Comparison of ENCODE assay signal across 11 cellular contexts in the genomic region with DNA sequence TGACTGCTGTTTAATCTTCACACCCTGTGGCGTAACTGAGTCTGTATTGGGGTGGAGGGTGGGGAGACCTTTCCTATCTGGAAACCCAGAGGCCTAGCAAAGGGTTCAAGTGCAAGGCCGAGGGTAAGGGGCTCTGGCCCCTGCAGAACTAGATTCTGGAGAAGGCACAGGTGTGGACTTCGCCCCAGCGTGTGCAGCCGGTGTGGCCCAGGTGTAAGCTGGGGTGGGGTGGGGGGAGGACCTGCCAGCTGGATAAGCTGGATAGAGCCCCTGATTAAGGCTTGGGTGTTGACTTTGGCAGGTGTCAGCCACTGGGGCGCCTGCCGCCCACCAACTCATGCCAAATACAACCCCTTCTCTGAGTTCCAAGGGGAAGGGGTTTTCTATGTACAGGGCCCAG. TPM values are rescaled to one million over a fixed set of nuclear protein-coding genes. Genes with fewer than 3 reads are reported as not detected.
DNase-seq lines count a peak whose midpoint lies in the region; ATAC-seq, FAIRE-seq and TF ChIP-seq lines count a peak whose summit lies in the region.
"Had no signal": no experiment of that assay in that cellular context is flagged by ENCODE, and none has a peak within 500 bp of the region (broad histone marks: within the 10 kb centered on the region; RNA-seq: fewer than 3 reads in every experiment).

No MANE protein-coding gene starts in this region.

- H3K4me3 ChIP-seq in heart left ventricle: peak overlapping the region in 5 of 12 donors; percentile 74 to 88 (median 79)
- H3K4me3 ChIP-seq in bronchial epithelial cell (ENCODE audit: low read depth, low read length): peak overlapping the region; percentile 72
- peak overlapping the region; percentile 71 for H3K4me3 ChIP-seq in mucosa of stomach (ENCODE audit: low read length)
- peak overlapping the region in 2 of 4 donors; percentile 70 to 82 for H3K4me3 ChIP-seq in transverse colon

- TF ChIP-seq EP300 in transverse colon (IDR thresholded peaks at IDR 0.05; ENCODE audit: low read depth): no peak

- intact Hi-C loops in heart left ventricle (cut with DNase I) (loop anchor here in 3 of 10 donors (5.0 kb wide), 2 partner anchors 36 to 41 kb away; a partner anchor contains a TSS), Right ventricle myocardium inferior (cut with DNase I) (no loop called here), transverse colon (cut with DNase I; ENCODE audit: low total_unique reads) (no loop called here)

- H3K9me3 ChIP-seq in heart left ventricle (peaks cover 0 to 4% (median 0%) of the 10 kb centered on the region in 12 donors), mucosa of stomach (ENCODE audit: control insufficient read depth, low read length) (no peaks in the 10 kb centered on the region), transverse colon (no peaks in the 10 kb centered on the region)

- DNase-seq in heart left ventricle (peak in 1 of 5 donors; percentile 11), Right ventricle myocardium inferior (ENCODE audit: missing footprints) (no peak), bronchial epithelial cell (ENCODE audit: low read depth) (no peak), transverse colon (peak; percentile 54), NCI-H128 (lab: John Stamatoyannopoulos, UW; ENCODE audit: unreplicated experiment) (no peak), Ammon's horn (ENCODE audit: low spot score) (no peak)
- no peak for DNase-seq in stimulated activated naive CD8-positive, alpha-beta T cell treated with anti-CD3 and anti-CD28 coated beads, Interleukin-15, Interleukin-2, amounts not matched to agents 100 U/mL and 50 U/mL, for 24 hours
- DNase-seq: activated CD4-positive, alpha-beta T cell treated with anti-CD3 and anti-CD28 coated beads, Interleukin-2, amount 10 ng/mL, durations not matched to agents 7 days and 5 days; NCI-H1694 had no signal

- H3K27me3 ChIP-seq in heart left ventricle (no peaks in the 10 kb centered on the region), bronchial epithelial cell (ENCODE audit: control insufficient read depth, insufficient read depth, low read length) (no peaks in the 10 kb centered on the region), mucosa of stomach (ENCODE audit: control insufficient read depth, insufficient read depth, low read length) (no peaks in the 10 kb centered on the region), transverse colon (no peaks in the 10 kb centered on the region)
- H3K27me3 ChIP-seq: cardiac muscle cell had no signal

- peaks cover 0 to 27% (median 8%) of the 10 kb centered on the region in 12 donors for H3K4me1 ChIP-seq in heart left ventricle
- H3K4me1 ChIP-seq in mucosa of stomach (ENCODE audit: control insufficient read depth, insufficient read depth, low read length): peaks cover 18% of the 10 kb centered on the region
- peaks cover 10 to 23% (median 22%) of the 10 kb centered on the region in 4 donors for H3K4me1 ChIP-seq in transverse colon

- in situ Hi-C loops in transverse colon (cut with MboI; ENCODE audit: low pct_ligation_motif_present in 1 of 4, low pct_unique_long_range_greater_than_20kb in 1 of 4, low sequenced_read_pairs in 3 of 4): no loop called here

- no peak for TF ChIP-seq POLR2A in heart left ventricle (IDR thresholded peaks at IDR 0.05)
- TF ChIP-seq POLR2A in transverse colon (IDR thresholded peaks at IDR 0.05): no peak

- peak overlapping the region; percentile 81 for H3K9ac ChIP-seq in mucosa of stomach (ENCODE audit: low read length)

- no peak for ATAC-seq in heart left ventricle
- ATAC-seq in Right ventricle myocardium inferior: no peak
- no peak for ATAC-seq in stimulated activated naive CD8-positive, alpha-beta T cell treated with anti-CD3 and anti-CD28 coated beads, Interleukin-15, Interleukin-2, amounts not matched to agents 100 U/mL and 50 U/mL, for 24 hours

- WGBS in heart left ventricle, 4 donors: 84 to 95% (median 92%) methylated on average over 7 of the region's 7 CpGs
- WGBS in transverse colon (ENCODE audit: low coverage in 1 of 2), 2 donors: 20 to 69% methylated on average over 1 to 4 of the region's 7 CpGs

- TF ChIP-seq CTCF in heart left ventricle (IDR thresholded peaks at IDR 0.05) (no peak), bronchial epithelial cell (IDR thresholded peaks at IDR 0.05; ENCODE audit: insufficient read depth, low read length, severe bottlenecking) (no peak), transverse colon (IDR thresholded peaks at IDR 0.05) (no peak)

- peak overlapping the region in 7 of 12 donors; percentile 76 to 85 (median 83) for H3K27ac ChIP-seq in heart left ventricle
- H3K27ac ChIP-seq in transverse colon: peak overlapping the region; percentile 79 to 93 (median 90)
- H3K27ac ChIP-seq: cardiac muscle cell had no signal

- no peak for FAIRE-seq in bronchial epithelial cell (lab: Jason Lieb, UNC)

- H3K36me3 ChIP-seq in heart left ventricle: peaks cover 0 to 53% (median 35%) of the 10 kb centered on the region in 9 donors
- H3K36me3 ChIP-seq in bronchial epithelial cell (ENCODE audit: control insufficient read depth, insufficient read depth, low read length): peaks cover 32% of the 10 kb centered on the region
- H3K36me3 ChIP-seq in mucosa of stomach (ENCODE audit: control insufficient read depth, insufficient read depth, low read length): peaks cover 12% of the 10 kb centered on the region
- peaks cover 0 to 21% (median 2%) of the 10 kb centered on the region in 4 donors for H3K36me3 ChIP-seq in transverse colon
- H3K36me3 ChIP-seq: cardiac muscle cell had no signal

RNA-seq across cellular contexts. Expression of a gene that starts 1.3 kb away (rescaled TPM):
- total RNA-seq in heart left ventricle (10 to 100 TPM in 3 of 9 donors, 1 to 10 TPM in 6; 5.4 to 15.1 (median 7.4) TPM), Right ventricle myocardium inferior (9.4 TPM), bronchial epithelial cell (37.4 and 88.3 TPM in 2 replicates), transverse colon (10 to 100 TPM; 16.5 to 41.1 (median 18.6) TPM)
- 1 to 10 TPM; 2.5 to 3.9 TPM for polyA plus RNA-seq in heart left ventricle

RNA-seq across cellular contexts. Expression of a gene that starts 7.9 kb away (rescaled TPM):
- total RNA-seq in heart left ventricle: 100 to 1,000 TPM in 3 of 9 donors, 10 to 100 TPM in 6; 68.3 to 372 (median 83.9) TPM
- 100 to 1,000 TPM; 106 to 151 TPM for polyA plus RNA-seq in heart left ventricle
- total RNA-seq in Right ventricle myocardium inferior: 106 TPM
- total RNA-seq in bronchial epithelial cell: 70.6 and 116 TPM in 2 replicates
- total RNA-seq in transverse colon: 100 to 1,000 TPM in 2 of 4 donors, 10 to 100 TPM in 2; 18.7 to 163 (median 88.4) TPM

RNA-seq across cellular contexts. Expression of a gene that starts 8.2 kb away (rescaled TPM):
- total RNA-seq in heart left ventricle (10 to 100 TPM; 13.6 to 26.2 (median 21.9) TPM), Right ventricle myocardium inferior (17.1 TPM), bronchial epithelial cell (7.9 and 11.1 TPM in 2 replicates), transverse colon (1,000 to 10,000 TPM in 1 of 4 donors, 10 to 100 TPM in 3; 13.8 to 1,153 (median 26.1) TPM)
- 10 to 100 TPM; 11.5 to 34.9 TPM for polyA plus RNA-seq in heart left ventricle

RNA-seq across cellular contexts. Expression of a gene that starts 17.1 kb away (rescaled TPM):
- 10 to 100 TPM in 6 of 9 donors, 1 to 10 TPM in 3; 4.5 to 24.8 (median 12.5) TPM for total RNA-seq in heart left ventricle
- polyA plus RNA-seq in heart left ventricle: 10 to 100 TPM in 1 of 2 donors, 1 to 10 TPM in 1; 8.0 to 10.5 TPM
- 17.7 TPM for total RNA-seq in Right ventricle myocardium inferior
- 1.8 and 6.0 TPM in 2 replicates for total RNA-seq in bronchial epithelial cell
- total RNA-seq in transverse colon: 10 to 100 TPM in 2 of 4 donors, 1 to 10 TPM in 2; 6.3 to 51.7 (median 11.5) TPM

RNA-seq across cellular contexts. Expression of a gene that starts 36.3 kb away (rescaled TPM):
- 1 to 10 TPM in 7 of 9 donors, under 1 TPM in 2; 0.67 to 1.9 (median 1.5) TPM for total RNA-seq in heart left ventricle
- polyA plus RNA-seq in heart left ventricle: 1 to 10 TPM; 1.9 to 2.1 TPM
- total RNA-seq in Right ventricle myocardium inferior: 1.9 TPM
- total RNA-seq in bronchial epithelial cell: 0.53 and 0.90 TPM in 2 replicates
- total RNA-seq in transverse colon: 10 to 100 TPM in 1 of 4 donors, 1 to 10 TPM in 3; 2.1 to 11.1 (median 2.6) TPM
